In the genomic region with DNA sequence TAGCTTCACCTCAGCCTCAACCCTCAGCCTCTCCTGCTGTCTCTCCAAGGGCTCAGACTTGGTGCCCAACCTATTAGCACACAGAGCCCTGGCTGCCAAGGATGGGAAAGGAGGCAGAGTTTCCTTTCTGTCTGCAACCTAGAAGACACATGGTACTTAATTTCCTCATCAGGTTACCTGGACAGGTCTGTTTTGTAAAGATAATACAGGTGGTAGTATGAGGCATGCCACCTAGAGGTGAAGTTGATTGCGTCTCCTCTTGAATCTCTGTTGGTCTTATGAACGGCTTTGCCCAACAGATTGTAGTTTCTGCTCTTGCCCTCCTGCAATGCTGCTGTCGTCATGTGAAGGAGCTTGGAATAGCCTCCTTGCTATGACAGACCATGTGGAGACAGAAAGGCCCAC, we compare ENCODE assay signal across 16 cellular contexts. TPM values are rescaled to one million over a fixed set of nuclear protein-coding genes. Genes with fewer than 3 reads are reported as not detected.
DNase-seq lines count a peak whose midpoint lies in the region; ATAC-seq, FAIRE-seq and TF ChIP-seq lines count a peak whose summit lies in the region.
"Had no signal": no experiment of that assay in that cellular context is flagged by ENCODE, and none has a peak within 500 bp of the region (broad histone marks: within the 10 kb centered on the region; RNA-seq: fewer than 3 reads in every experiment).

No MANE protein-coding gene starts in this region.

- H3K27me3 ChIP-seq in small intestine (ENCODE audit: control insufficient read depth in 2 of 2, insufficient read depth in 2 of 2, low read length in 2 of 2) = no peaks in the 10 kb centered on the region
- H3K27me3 ChIP-seq: esophagus muscularis mucosa, neutrophil had no signal

- no peak overlapping the region for H3K27ac ChIP-seq in small intestine (ENCODE audit: low read depth in 1 of 2, low read length in 1 of 2)
- H3K27ac ChIP-seq: esophagus muscularis mucosa, neutrophil had no signal

- no peak for ATAC-seq in activated CD8-positive, alpha-beta memory T cell treated with anti-CD3 and anti-CD28 coated beads, Interleukin-2, amount 10 ng/mL, durations not matched to agents 7 days and 5 days
- no peak for ATAC-seq in activated naive CD4-positive, alpha-beta T cell treated with anti-CD3 and anti-CD28 coated beads, Interleukin-2, amount 50 U/mL, for 72 hours

- no peak overlapping the region for H3K4me3 Mint-ChIP-seq in activated CD8-positive, alpha-beta memory T cell treated with anti-CD3 and anti-CD28 coated beads, Interleukin-2, amount 10 ng/mL, durations not matched to agents 7 days and 5 days
- H3K4me3 Mint-ChIP-seq: stimulated activated naive CD8-positive, alpha-beta T cell treated with anti-CD3 and anti-CD28 coated beads, Interleukin-15, Interleukin-2, amounts not matched to agents 100 ng/mL and 50 ng/mL, for 24 hours had no signal

- H3K4me3 ChIP-seq in epithelial cell of esophagus (ENCODE audit: low read length) (no peak overlapping the region), small intestine (ENCODE audit: low read depth in 1 of 2, low read length in 2 of 2) (no peak overlapping the region)
- H3K4me3 ChIP-seq: esophagus muscularis mucosa had no signal

- FAIRE-seq in small intestine (lab: Jason Lieb, UNC) = no peak
- FAIRE-seq: G401.6 had no signal

- H3K9me3 Mint-ChIP-seq in activated CD8-positive, alpha-beta memory T cell treated with anti-CD3 and anti-CD28 coated beads, Interleukin-2, amount 10 ng/mL, durations not matched to agents 7 days and 5 days (ENCODE audit: low read depth) = no peaks in the 10 kb centered on the region
- H3K9me3 Mint-ChIP-seq in activated naive CD4-positive, alpha-beta T cell treated with anti-CD3 and anti-CD28 coated beads, Interleukin-2, amount 50 U/mL, for 72 hours = no peaks in the 10 kb centered on the region
- H3K9me3 Mint-ChIP-seq: stimulated activated naive CD8-positive, alpha-beta T cell treated with anti-CD3 and anti-CD28 coated beads, Interleukin-15, Interleukin-2, amounts not matched to agents 100 ng/mL and 50 ng/mL, for 24 hours had no signal

- no peaks in the 10 kb centered on the region for H3K36me3 ChIP-seq in small intestine (ENCODE audit: control insufficient read depth in 2 of 2, insufficient read depth in 2 of 2, low read length in 2 of 2)
- H3K36me3 ChIP-seq: esophagus muscularis mucosa, neutrophil had no signal

- no peaks in the 10 kb centered on the region for H3K9me3 ChIP-seq in small intestine (ENCODE audit: control insufficient read depth, low read depth)
- H3K9me3 ChIP-seq: esophagus muscularis mucosa, neutrophil had no signal

- H3K27me3 Mint-ChIP-seq in activated CD8-positive, alpha-beta memory T cell treated with anti-CD3 and anti-CD28 coated beads, Interleukin-2, amount 10 ng/mL, durations not matched to agents 7 days and 5 days = no peaks in the 10 kb centered on the region
- H3K27me3 Mint-ChIP-seq: stimulated activated naive CD8-positive, alpha-beta T cell treated with anti-CD3 and anti-CD28 coated beads, Interleukin-15, Interleukin-2, amounts not matched to agents 100 ng/mL and 50 ng/mL, for 24 hours had no signal

- 20 to 61% (median 30%) methylated on average over 3 of the region's 3 CpGs for WGBS in small intestine, 3 donors

- CTCF ChIA-PET in activated CD8-positive, alpha-beta memory T cell treated with anti-CD3 and anti-CD28 coated beads, Interleukin-2, amount 10 ng/mL, durations not matched to agents 7 days and 5 days (lab: Charles Lee) = no interaction called here

- no peaks in the 10 kb centered on the region for H3K4me1 Mint-ChIP-seq in activated CD8-positive, alpha-beta memory T cell treated with anti-CD3 and anti-CD28 coated beads, Interleukin-2, amount 10 ng/mL, durations not matched to agents 7 days and 5 days

- H3K36me3 Mint-ChIP-seq in activated CD8-positive, alpha-beta memory T cell treated with anti-CD3 and anti-CD28 coated beads, Interleukin-2, amount 10 ng/mL, durations not matched to agents 7 days and 5 days = no peaks in the 10 kb centered on the region
- no peaks in the 10 kb centered on the region for H3K36me3 Mint-ChIP-seq in activated naive CD4-positive, alpha-beta T cell treated with anti-CD3 and anti-CD28 coated beads, Interleukin-2, amount 50 U/mL, for 72 hours

- no peak overlapping the region for H3K27ac Mint-ChIP-seq in activated CD8-positive, alpha-beta memory T cell treated with anti-CD3 and anti-CD28 coated beads, Interleukin-2, amount 10 ng/mL, durations not matched to agents 7 days and 5 days
- H3K27ac Mint-ChIP-seq in activated naive CD4-positive, alpha-beta T cell treated with anti-CD3 and anti-CD28 coated beads, Interleukin-2, amount 50 U/mL, for 72 hours = no peak overlapping the region
- H3K27ac Mint-ChIP-seq: stimulated activated naive CD8-positive, alpha-beta T cell treated with anti-CD3 and anti-CD28 coated beads, Interleukin-15, Interleukin-2, amounts not matched to agents 100 ng/mL and 50 ng/mL, for 24 hours had no signal

- DNase-seq in SIG-M5 treated with dmso at 0.1 percent for 504 hours (lab: John Stamatoyannopoulos, UW; ENCODE audit: unreplicated experiment) (peak; percentile 22), SIG-M5 (lab: John Stamatoyannopoulos, UW) (no peak), NCI-H774 (lab: John Stamatoyannopoulos, UW) (peak; percentile 5), epithelial cell of esophagus (ENCODE audit: low read depth) (peak; percentile 59), small intestine (peak; percentile 85), AG08396 (ENCODE audit: low spot score) (no peak)
- DNase-seq in activated CD8-positive, alpha-beta memory T cell treated with anti-CD3 and anti-CD28 coated beads, Interleukin-2, amount 10 ng/mL, durations not matched to agents 7 days and 5 days = no peak
- no peak for DNase-seq in activated naive CD4-positive, alpha-beta T cell treated with anti-CD3 and anti-CD28 coated beads, Interleukin-2, amount 50 U/mL, for 72 hours (ENCODE audit: low spot score in 2 of 2)
- DNase-seq: activated T-cell treated with anti-CD3 and anti-CD28 coated beads, Interleukin-2, amount 50 U/mL, for 1 hour; islet precursor cell; NCI-H1105 treated with DMSO at 0.1 percent for 48 hours; NK-92 treated with Interleukin-12 subunit alpha and Interleukin-12 subunit beta, amount 100 ng/mL, for 24 hours had no signal

- TF ChIP-seq CTCF in epithelial cell of esophagus (IDR thresholded peaks at IDR 0.05; ENCODE audit: insufficient read depth, low read depth, low read length, missing control alignments) = peak; percentile 57

- H3K4me1 ChIP-seq in small intestine (ENCODE audit: control insufficient read depth in 2 of 2, insufficient read depth in 1 of 2, low read depth in 1 of 2, low read length in 1 of 2) = peaks cover 0 to 5% of the 10 kb centered on the region in 2 donors

RNA-seq across cellular contexts. Expression of a gene that starts 44.5 kb away (rescaled TPM):
- 10 to 100 TPM; 13.5 to 21.7 (median 17.8) TPM for polyA plus RNA-seq in small intestine
- 10 to 100 TPM; 37.0 to 43.2 TPM for total RNA-seq in activated CD8-positive, alpha-beta memory T cell treated with anti-CD3 and anti-CD28 coated beads, Interleukin-2, amount 10 ng/mL, durations not matched to agents 7 days and 5 days
- 10 to 100 TPM; 30.1 to 33.9 TPM for total RNA-seq in activated naive CD4-positive, alpha-beta T cell treated with anti-CD3 and anti-CD28 coated beads, Interleukin-2, amount 50 U/mL, for 72 hours

RNA-seq across cellular contexts. Expression of a gene that starts 51.9 kb away (rescaled TPM):
- 10 to 100 TPM; 22.0 to 41.8 (median 23.5) TPM for polyA plus RNA-seq in small intestine
- 10 to 100 TPM; 12.9 to 13.1 TPM for total RNA-seq in activated CD8-positive, alpha-beta memory T cell treated with anti-CD3 and anti-CD28 coated beads, Interleukin-2, amount 10 ng/mL, durations not matched to agents 7 days and 5 days
- 10 to 100 TPM; 11.9 to 18.4 TPM for total RNA-seq in activated naive CD4-positive, alpha-beta T cell treated with anti-CD3 and anti-CD28 coated beads, Interleukin-2, amount 50 U/mL, for 72 hours

Comparison
In these comparisons a context has a peak if more than half of its experiments do, and no peak if none do; other contexts are left out.
1. DNase-seq: peak in SIG-M5 treated with dmso at 0.1 percent for 504 hours (single experiment), NCI-H774 (single experiment), epithelial cell of esophagus (single experiment) and small intestine (single experiment); none in SIG-M5 (single experiment), AG08396 (single experiment), activated CD8-positive, alpha-beta memory T cell treated with anti-CD3 and anti-CD28 coated beads, Interleukin-2, amount 10 ng/mL, durations not matched to agents 7 days and 5 days (single experiment) and activated naive CD4-positive, alpha-beta T cell treated with anti-CD3 and anti-CD28 coated beads, Interleukin-2, amount 50 U/mL, for 72 hours (0 of 2).